In the genomic region with DNA sequence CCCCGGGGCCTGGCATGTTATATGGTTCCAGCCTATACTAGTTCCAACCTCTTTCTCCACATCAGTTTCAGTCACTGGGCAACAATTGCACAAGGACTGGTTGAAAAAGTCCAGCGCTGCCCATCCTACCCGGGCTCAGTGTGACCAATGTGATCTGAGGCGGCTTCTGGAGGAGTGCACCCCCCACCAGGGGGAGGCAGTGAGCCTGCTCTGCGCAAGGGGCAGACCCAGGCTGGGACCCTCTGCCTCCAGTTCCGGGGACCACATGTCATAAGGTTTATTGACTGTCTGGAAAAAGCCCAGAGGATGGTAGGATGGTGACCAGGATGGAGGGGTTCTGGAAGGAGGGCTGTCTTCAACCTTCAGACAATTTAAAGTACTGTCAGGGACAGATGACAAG, we compare ENCODE assay signal across 12 cellular contexts. TPM values are rescaled to one million over a fixed set of nuclear protein-coding genes. Genes with fewer than 3 reads are reported as not detected.
A peak's percentile ranks its signal among the peaks of the same experiment; 100 is the strongest.
DNase-seq lines count a peak whose midpoint lies in the region; ATAC-seq and TF ChIP-seq lines count a peak whose summit lies in the region.
"Had no signal": no experiment of that assay in that cellular context is flagged by ENCODE, and none has a peak within 500 bp of the region (broad histone marks: within the 10 kb centered on the region; RNA-seq: fewer than 3 reads in every experiment).

No MANE protein-coding gene starts in this region.

- H3K4me3 ChIP-seq in BJ (ENCODE audit: low read depth, low read length) (no peak overlapping the region), mucosa of descending colon (no peak overlapping the region), vagina (no peak overlapping the region)
- H3K4me3 ChIP-seq: lung had no signal

- ATAC-seq in mucosa of descending colon = no peak

- intact Hi-C loops in mucosa of descending colon (cut with DNase I, micrococcal nuclease) = no loop called here
- intact Hi-C loops in vagina (cut with DNase I) = no loop called here

- in situ Hi-C loops in GM13976 (cut with MboI; ENCODE audit: low sequenced_read_pairs, unreplicated experiment) = no loop called here

- CTCF ChIA-PET in BJ (lab: Yijun Ruan, JAX) = interaction anchor here (1.2 to 2.4 kb wide), 3 partner anchors 16 to 32 kb away, joined by 3 to 13 read pairs (median 5); no protein-coding TSS in a partner anchor

- no peak for TF ChIP-seq POLR2A in vagina (IDR thresholded peaks at IDR 0.05)

- DNase-seq in BJ (ENCODE audit: low read depth) (no peak), GM13976 (ENCODE audit: low spot score) (no peak), iPS-NIHi7 (ENCODE audit: extremely low spot score) (peak; percentile 72), mesenteric fat pad (ENCODE audit: low spot score) (no peak), mucosa of descending colon (no peak), vagina (ENCODE audit: extremely low spot score in 2 of 2) (no peak), NCI-H748 treated with DMSO at 0.1 percent for 48 hours (lab: John Stamatoyannopoulos, UW) (no peak)
- peak; percentile 7 to 21 for DNase-seq in activated CD4-positive, alpha-beta T cell treated with anti-CD3 and anti-CD28 coated beads, Interleukin-2, amount 50 U/mL, for 48 hours
- DNase-seq: NCI-H446 treated with DMSO at 0.1 percent for 48 hours, small intestine had no signal

- H3K9me3 ChIP-seq in mucosa of descending colon (no peaks in the 10 kb centered on the region), vagina (no peaks in the 10 kb centered on the region)

- H3K4me1 ChIP-seq in mucosa of descending colon (ENCODE audit: low read depth) (peaks cover 5% of the 10 kb centered on the region), vagina (no peaks in the 10 kb centered on the region)

- peak; percentile 38; the same call in 1 of the 2 replicates for TF ChIP-seq CTCF in BJ (IDR thresholded peaks at IDR 0.05; ENCODE audit: insufficient read depth, low read depth, low read length)
- peak; percentile 31 for TF ChIP-seq CTCF in GM13976 (IDR thresholded peaks at IDR 0.05; ENCODE audit: borderline replicate concordance, control extremely low read depth, extremely low read depth, insufficient read depth, missing control alignments)
- no peak for TF ChIP-seq CTCF in mucosa of descending colon (IDR thresholded peaks at IDR 0.05)
- no peak for TF ChIP-seq CTCF in vagina (IDR thresholded peaks at IDR 0.05)

- H3K36me3 ChIP-seq in BJ (ENCODE audit: control insufficient read depth, insufficient read depth, low read length) (no peaks in the 10 kb centered on the region; the same call in 1 of the 2 replicates), mucosa of descending colon (ENCODE audit: low read depth) (no peaks in the 10 kb centered on the region), vagina (no peaks in the 10 kb centered on the region)

- POLR2A ChIA-PET in BJ (lab: Charles Lee) = no interaction called here

- no peaks in the 10 kb centered on the region for H3K27me3 ChIP-seq in BJ (ENCODE audit: control insufficient read depth, insufficient read depth, low read length)
- H3K27me3 ChIP-seq in vagina = no peaks in the 10 kb centered on the region

- no peak overlapping the region for H3K27ac ChIP-seq in vagina

RNA-seq across cellular contexts. Expression of a gene that starts 25.6 kb away (rescaled TPM):
- polyA plus RNA-seq in BJ (2011; rRNA removed) = 0.04 TPM in 1 of 2 replicates, not detected in the other
- 0.15 and 0.43 TPM in 2 replicates for polyA minus RNA-seq in BJ (2011; rRNA and poly(A)+ RNA removed)
- total RNA-seq in mesenteric fat pad (not detected), mucosa of descending colon (1 to 10 TPM in 1 of 3 donors, under 1 TPM in 2; 0.34 to 1.2 (median 0.60) TPM), vagina (0.98 TPM)
- total RNA-seq: temporal lobe had no signal

Comparison
In these comparisons a context has a peak if more than half of its experiments do, and no peak if none do; other contexts are left out.
1. DNase-seq: peak in activated CD4-positive, alpha-beta T cell treated with anti-CD3 and anti-CD28 coated beads, Interleukin-2, amount 50 U/mL, for 48 hours (2 of 2) and iPS-NIHi7 (single experiment); none in BJ (single experiment), GM13976 (single experiment), mesenteric fat pad (single experiment), mucosa of descending colon (0 of 3), vagina (0 of 2) and NCI-H748 treated with DMSO at 0.1 percent for 48 hours (single experiment).
2. CTCF ChIP-seq: peak in BJ (single experiment) and GM13976 (single experiment); none in mucosa of descending colon (single experiment) and vagina (0 of 3).